In genomic region chr4:179748837-179749236, GRCh38 we compare ENCODE assay signal across 28 cellular contexts.
"Had no signal": no experiment of that assay in that cellular context is flagged by ENCODE, and none has a peak within 500 bp of the region (broad histone marks: within the 10 kb centered on the region; RNA-seq: fewer than 3 reads in every experiment).

No MANE protein-coding gene starts in this region.

- H3K9me3 ChIP-seq: colonic mucosa, esophagus muscularis mucosa, esophagus squamous epithelium, gastrocnemius medialis, gastroesophageal sphincter, heart left ventricle, heart right ventricle had no signal

- H3K4me1 ChIP-seq: colonic mucosa, esophagus muscularis mucosa, esophagus squamous epithelium, foreskin keratinocyte, gastrocnemius medialis, gastroesophageal sphincter, heart left ventricle, heart right ventricle had no signal

- DNase-seq: colonic mucosa; cortex of kidney; dermis blood vessel endothelial cell; dorsolateral prefrontal cortex; effector CD4-positive, alpha-beta T cell; effector CD8-positive, alpha-beta T cell; effector memory CD4-positive, alpha-beta T cell; effector memory CD8-positive, alpha-beta T cell; endodermal cell; erythroblast; esophagus squamous epithelium; foreskin fibroblast; foreskin keratinocyte; foreskin melanocyte; gastrocnemius medialis; glutamatergic neuron; head of caudate nucleus; heart left ventricle; heart right ventricle had no signal

- ATAC-seq: effector memory CD8-positive, alpha-beta T cell; esophagus mucosa; foreskin keratinocyte; gastrocnemius medialis; gastroesophageal sphincter; heart left ventricle; heart right ventricle had no signal

- FAIRE-seq: colon, endometrium, endothelial cell of umbilical vein, frontal cortex had no signal

- H3K36me3 ChIP-seq: colonic mucosa, esophagus muscularis mucosa, esophagus squamous epithelium, gastrocnemius medialis, gastroesophageal sphincter, heart left ventricle, heart right ventricle had no signal

- H3K27ac ChIP-seq: colonic mucosa, coronary artery, dorsolateral prefrontal cortex, epithelial cell of prostate, esophagus muscularis mucosa, esophagus squamous epithelium, foreskin keratinocyte, gastrocnemius medialis, gastroesophageal sphincter, heart left ventricle, heart right ventricle had no signal

- H3K4me3 ChIP-seq: colonic mucosa, coronary artery, dorsolateral prefrontal cortex, esophagus muscularis mucosa, esophagus squamous epithelium, gastrocnemius medialis, gastroesophageal sphincter, heart left ventricle, heart right ventricle had no signal

- H3K27me3 ChIP-seq: colonic mucosa, dorsolateral prefrontal cortex, esophagus muscularis mucosa, esophagus squamous epithelium, foreskin keratinocyte, gastrocnemius medialis, gastroesophageal sphincter, heart left ventricle, heart right ventricle had no signal
